In the genomic region with DNA sequence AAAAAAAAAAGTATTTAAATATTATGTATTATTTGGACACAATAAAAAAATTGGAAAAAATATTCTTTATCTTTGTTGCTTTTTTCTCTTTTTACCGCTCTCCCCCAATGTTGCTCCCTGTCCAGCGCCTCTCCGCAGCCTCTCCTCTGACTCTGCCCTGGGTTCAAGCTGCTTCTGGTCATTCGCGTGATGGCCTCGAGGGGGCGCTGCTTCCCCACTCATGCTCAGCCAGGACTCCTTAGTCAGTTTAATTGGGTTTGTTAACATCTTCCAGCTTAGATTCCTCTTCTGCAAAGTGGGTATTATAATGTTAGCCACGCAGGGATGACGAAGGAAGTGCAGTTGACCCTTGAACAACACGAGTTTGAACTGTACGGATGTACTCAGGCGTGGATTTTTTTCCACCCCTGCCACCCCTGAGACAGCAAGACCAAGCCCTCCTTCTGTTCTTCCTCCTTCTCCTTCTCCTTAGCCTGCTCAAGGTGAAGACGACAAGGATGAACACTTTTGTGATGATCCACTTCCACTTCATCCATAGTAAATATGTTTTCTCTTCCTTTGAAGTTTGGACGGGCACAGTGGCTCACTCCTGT, we compare ENCODE assay signal across 8 cellular contexts. TPM values are rescaled to one million over a fixed set of nuclear protein-coding genes. Genes with fewer than 3 reads are reported as not detected.
A peak's percentile ranks its signal among the peaks of the same experiment; 100 is the strongest.
DNase-seq lines count a peak whose midpoint lies in the region; ATAC-seq, FAIRE-seq and TF ChIP-seq lines count a peak whose summit lies in the region.

No MANE protein-coding gene starts in this region.

- H3K4me1 Mint-ChIP-seq in activated naive CD8-positive, alpha-beta T cell treated with anti-CD3 and anti-CD28 coated beads for 36 hours, result peaks cover 4% of the 10 kb centered on the region

- DNase-seq in D721Med (ENCODE audit: insufficient read length, low spot score) (no peak), HUDEP-2 (lab: John Stamatoyannopoulos, UW; ENCODE audit: unreplicated experiment in 76 of 76) (peak in 59 of 76 experiments; percentile 5 to 75 (median 42)), RPMI8226 (peak; percentile 59), left cardiac atrium (peak; percentile 60), sciatic nerve (ENCODE audit: low spot score) (peak; percentile 65), mesenteric fat pad (ENCODE audit: low spot score) (no peak), omental fat pad (ENCODE audit: low spot score) (no peak)
- DNase-seq in activated naive CD8-positive, alpha-beta T cell treated with anti-CD3 and anti-CD28 coated beads for 36 hours, result peak; percentile 35

- peaks cover 5% of the 10 kb centered on the region for H3K27me3 Mint-ChIP-seq in activated naive CD8-positive, alpha-beta T cell treated with anti-CD3 and anti-CD28 coated beads for 36 hours

- peak overlapping the region; percentile 22 for H3K27ac Mint-ChIP-seq in activated naive CD8-positive, alpha-beta T cell treated with anti-CD3 and anti-CD28 coated beads for 36 hours

- H3K4me3 Mint-ChIP-seq in activated naive CD8-positive, alpha-beta T cell treated with anti-CD3 and anti-CD28 coated beads for 36 hours, result no peak overlapping the region

- no peaks in the 10 kb centered on the region for H3K9me3 Mint-ChIP-seq in activated naive CD8-positive, alpha-beta T cell treated with anti-CD3 and anti-CD28 coated beads for 36 hours

- intact Hi-C loops in left cardiac atrium (cut with DNase I) (loop anchor here in 1 of 2 donors (10.0 kb wide), 1 partner anchor 340 kb away; no protein-coding TSS in a partner anchor), sciatic nerve (cut with DNase I) (no loop called here)

- TF ChIP-seq CTCF in D721Med (IDR thresholded peaks at IDR 0.05; ENCODE audit: insufficient read depth, missing control alignments) (peak; percentile 89), omental fat pad (IDR thresholded peaks at IDR 0.05) (no peak)

- no peak for FAIRE-seq in D721Med (lab: Jason Lieb, UNC)

- peak in 1 of 2 donors; percentile 40 for ATAC-seq in left cardiac atrium
- ATAC-seq in sciatic nerve, result peak; percentile 68
- ATAC-seq in omental fat pad (ENCODE audit: low FRiP score), result no peak

- no peaks in the 10 kb centered on the region for H3K36me3 Mint-ChIP-seq in activated naive CD8-positive, alpha-beta T cell treated with anti-CD3 and anti-CD28 coated beads for 36 hours

RNA-seq across cellular contexts. Expression of a gene that starts 4.8 kb away (rescaled TPM):
- not detected for total RNA-seq in activated naive CD8-positive, alpha-beta T cell treated with anti-CD3 and anti-CD28 coated beads for 36 hours
- under 1 TPM in 1 of 2 donors, not detected in 1; 0.09 TPM for total RNA-seq in left cardiac atrium
- total RNA-seq in sciatic nerve, result 0.22 TPM
- total RNA-seq in mesenteric fat pad, result not detected
- under 1 TPM in 1 of 4 donors, not detected in 3; 0.32 TPM for total RNA-seq in omental fat pad

RNA-seq across cellular contexts. Expression of a gene that starts 53.9 kb away (rescaled TPM):
- total RNA-seq in activated naive CD8-positive, alpha-beta T cell treated with anti-CD3 and anti-CD28 coated beads for 36 hours, result 1 to 10 TPM in 1 of 2 experiments, under 1 TPM in 1; 0.70 to 1.2 TPM
- 10 to 100 TPM in 1 of 2 donors, 1 to 10 TPM in 1; 6.7 to 20.2 TPM for total RNA-seq in left cardiac atrium
- total RNA-seq in sciatic nerve, result 3.5 TPM
- 2.1 TPM for total RNA-seq in mesenteric fat pad
- total RNA-seq in omental fat pad, result 1 to 10 TPM; 1.4 to 7.6 (median 1.9) TPM

RNA-seq across cellular contexts. Expression of a gene that starts 54.9 kb away (rescaled TPM):
- 10 to 100 TPM; 48.1 to 59.2 TPM for total RNA-seq in activated naive CD8-positive, alpha-beta T cell treated with anti-CD3 and anti-CD28 coated beads for 36 hours
- 10 to 100 TPM; 43.2 to 44.5 TPM for total RNA-seq in left cardiac atrium
- total RNA-seq in sciatic nerve, result 71.9 TPM
- 56.2 TPM for total RNA-seq in mesenteric fat pad
- total RNA-seq in omental fat pad, result 100 to 1,000 TPM in 3 of 4 donors, 10 to 100 TPM in 1; 86.8 to 128 (median 123) TPM

Comparison
In these comparisons a context has a peak if more than half of its experiments do, and no peak if none do; other contexts are left out.
1. DNase-seq: peak in HUDEP-2 (59 of 76), RPMI8226 (single experiment), activated naive CD8-positive, alpha-beta T cell treated with anti-CD3 and anti-CD28 coated beads for 36 hours (single experiment), left cardiac atrium (single experiment) and sciatic nerve (single experiment); none in D721Med (single experiment), mesenteric fat pad (single experiment) and omental fat pad (single experiment).